ENCODE assay signal across 9 cellular contexts in genomic region chr11:62707277-62707771, GRCh38. TPM values are rescaled to one million over a fixed set of nuclear protein-coding genes. Genes with fewer than 3 reads are reported as not detected.
DNase-seq lines count a peak whose midpoint lies in the region; ATAC-seq, FAIRE-seq and TF ChIP-seq lines count a peak whose summit lies in the region.
"Had no signal": no experiment of that assay in that cellular context is flagged by ENCODE, and none has a peak within 500 bp of the region (broad histone marks: within the 10 kb centered on the region; RNA-seq: fewer than 3 reads in every experiment).

Gene BSCL2 (minus strand): TSS chr11:62707424. CDS start chr11:62707195, 229 bp downstream.
Gene GNG3 (plus strand): TSS chr11:62707676. CDS start chr11:62708296, 620 bp downstream.

- H3K36me3 Mint-ChIP-seq in naive thymus-derived CD8-positive, alpha-beta T cell, result peaks cover 3 to 22% (median 4%) of the 10 kb centered on the region in 3 donors

- no TSS peak for BruUV-seq in PC-9 (replicated peaks; lab: Mats Ljungman, UMichigan)

- peak within 1 kb of the TSS; percentile 96 for H3K4me2 ChIP-seq in PC-9

- POLR2A ChIA-PET in PC-9 (lab: Charles Lee; ENCODE audit: unreplicated experiment), result no interaction called here
- POLR2A ChIA-PET in naive thymus-derived CD8-positive, alpha-beta T cell (lab: Charles Lee), result interaction anchor here (1.0 to 14.8 kb wide), 18 partner anchors 8 to 174 kb away, joined by 3 to 263 read pairs (median 17); partner anchors contain the start of genes C11orf98, CSKMT, EML3 and HNRNPUL2

- no peak for DNase-seq in PC-9
- DNase-seq in naive thymus-derived CD8-positive, alpha-beta T cell, result no peak
- no peak for DNase-seq in urothelium cell line (ENCODE audit: low spot score)
- DNase-seq in H54 (ENCODE audit: insufficient read length, low spot score), result no peak
- DNase-seq in NCI-H146 treated with DMSO at 0.1 percent for 48 hours (lab: John Stamatoyannopoulos, UW; ENCODE audit: unreplicated experiment), result no peak
- DNase-seq in hepatic stellate cell (ENCODE audit: low spot score), result no peak

- H3K9ac ChIP-seq in endocrine pancreas (ENCODE audit: control insufficient read depth, insufficient read depth, low read length), result peak within 1 kb of the TSS; percentile 73

- H3K4me3 Mint-ChIP-seq in naive thymus-derived CD8-positive, alpha-beta T cell, result peak within 1 kb of the TSS; percentile 88 to 98 (median 95)

- peak within 1 kb of the TSS; percentile 97 to 100 (median 99) for H3K27ac Mint-ChIP-seq in naive thymus-derived CD8-positive, alpha-beta T cell

- TF ChIP-seq POLR2A in H54 (IDR thresholded peaks at IDR 0.05; ENCODE audit: low read depth, low read length), result no peak

- no peaks in the 10 kb centered on the region for H3K27me3 ChIP-seq in PC-9 (ENCODE audit: insufficient read depth, low read depth)
- no peaks in the 10 kb centered on the region for H3K27me3 ChIP-seq in endocrine pancreas (ENCODE audit: control insufficient read depth, insufficient read depth, low read length)

- H3K27me3 Mint-ChIP-seq in naive thymus-derived CD8-positive, alpha-beta T cell, result no peaks in the 10 kb centered on the region

- H3K4me1 Mint-ChIP-seq in naive thymus-derived CD8-positive, alpha-beta T cell, result peaks cover 25 to 59% (median 45%) of the 10 kb centered on the region in 4 donors

- CTCF ChIA-PET in PC-9 (lab: Charles Lee), result no interaction called here

- no peaks in the 10 kb centered on the region for H4K20me1 ChIP-seq in PC-9 (ENCODE audit: insufficient read depth)

- peaks cover 30% of the 10 kb centered on the region for H3K4me1 ChIP-seq in PC-9 (replicated peaks; ENCODE audit: insufficient read depth)
- peaks cover 3% of the 10 kb centered on the region for H3K4me1 ChIP-seq in endocrine pancreas (ENCODE audit: control insufficient read depth, insufficient read depth, low read length)

- H3K4me3 ChIP-seq in GM08714 (ENCODE audit: low read length) (peak within 1 kb of the TSS; percentile 37; the same call in 1 of the 2 replicates), PC-9 (peak within 1 kb of the TSS; percentile 89; the same call in 1 of the 2 replicates), endocrine pancreas (ENCODE audit: control insufficient read depth, insufficient read depth, low read length) (peak within 1 kb of the TSS; percentile 53)

- H3K27ac ChIP-seq in PC-9, result peak within 1 kb of the TSS; percentile 87

- intact Hi-C loops in PC-9 (cut with micrococcal nuclease; ENCODE audit: unreplicated experiment), result loop anchor here (5.0 kb wide), 2 partner anchors 95 to 135 kb away; partner anchors contain the start of genes EML3 and ROM1

- H2AFZ ChIP-seq in PC-9, result peak within 1 kb of the TSS; percentile 74

- H3F3A ChIP-seq in PC-9 (ENCODE audit: insufficient read depth, low read depth), result peaks cover 51% of the 10 kb centered on the region

- peaks cover 19% of the 10 kb centered on the region for H3K79me2 ChIP-seq in PC-9 (ENCODE audit: low read depth)

- H3K9me3 Mint-ChIP-seq in naive thymus-derived CD8-positive, alpha-beta T cell, result no peaks in the 10 kb centered on the region

- H3K9me3 ChIP-seq in PC-9 (ENCODE audit: insufficient read depth, low read depth), result no peaks in the 10 kb centered on the region
- no peaks in the 10 kb centered on the region for H3K9me3 ChIP-seq in endocrine pancreas (ENCODE audit: control insufficient read depth, low read length)

- no peak for TF ChIP-seq CTCF in PC-9 (conservative IDR thresholded peaks at IDR 0.05)

- H3K36me3 ChIP-seq in PC-9 (ENCODE audit: low read depth) (peaks cover 5% of the 10 kb centered on the region), endocrine pancreas (ENCODE audit: control insufficient read depth, insufficient read depth, low read length) (no peaks in the 10 kb centered on the region)

- FAIRE-seq in urothelium cell line (lab: Jason Lieb, UNC), result no peak
- FAIRE-seq in H54 (lab: Jason Lieb, UNC), result no peak

- H3K9me2 ChIP-seq in PC-9 (ENCODE audit: insufficient read depth), result no peaks in the 10 kb centered on the region

- ATAC-seq in naive thymus-derived CD8-positive, alpha-beta T cell, result no peak

RNA-seq across cellular contexts. Expression of gene BSCL2, which starts in this region (rescaled TPM):
- 173 and 201 TPM in 2 replicates for total RNA-seq in PC-9 (2021)
- 10 to 100 TPM; 37.0 to 50.7 TPM for total RNA-seq in naive thymus-derived CD8-positive, alpha-beta T cell
- 10 to 100 TPM; 58.2 to 65.0 (median 58.8) TPM for polyA plus RNA-seq in naive thymus-derived CD8-positive, alpha-beta T cell

RNA-seq across cellular contexts. Expression of gene GNG3, which starts in this region (rescaled TPM):
- total RNA-seq in PC-9 (2021), result 0.57 TPM in 1 of 2 replicates, not detected in the other
- total RNA-seq in naive thymus-derived CD8-positive, alpha-beta T cell, result not detected
- under 1 TPM in 1 of 3 donors, not detected in 2; 0.27 TPM for polyA plus RNA-seq in naive thymus-derived CD8-positive, alpha-beta T cell
- total RNA-seq: T-helper 2 cell treated with Interferon-gamma antibody and Interleukin-4, amounts not matched to agents 100 ng/mL and 5 ng/mL, for 36 hours had no signal

Comparison
In these comparisons a context has a peak if more than half of its experiments do, and no peak if none do; other contexts are left out.
1. H3K4me3 ChIP-seq: peak in every context shown above with its lines; median percentile 89 in PC-9; 53 in endocrine pancreas; 37 in GM08714.